1 cellular context compared by ENCODE assay signal in genomic region chr15:90902996-90903732, GRCh38.
TF ChIP-seq lines count a peak whose summit lies in the region.

MAN2A2 (plus strand) TSS chr15:90903302; CDS start chr15:90904208, 906 bp downstream.

TF ChIP-seq in H1, 55 proteins besides CTCF, POLR2A, EP300 and RAD21 (continued from another document):
- no peak for TF ChIP-seq ATF3 (IDR thresholded peaks at IDR 0.05; ENCODE audit: insufficient read depth, low read depth, low read length)
- no peak for TF ChIP-seq KDM1A (IDR thresholded peaks at IDR 0.05; ENCODE audit: borderline replicate concordance, low read length)
- no peak for TF ChIP-seq RXRA (IDR thresholded peaks at IDR 0.05; ENCODE audit: insufficient read depth, low read depth, low read length)
- no peak for TF ChIP-seq KDM5A (IDR thresholded peaks at IDR 0.05; ENCODE audit: low read length)
- TF ChIP-seq E2F6 (IDR thresholded peaks at IDR 0.05) = peak; percentile 37
- no peak for TF ChIP-seq SP2 (IDR thresholded peaks at IDR 0.05; ENCODE audit: low read length)
- TF ChIP-seq SRF (IDR thresholded peaks at IDR 0.05; ENCODE audit: low read depth, low read length) = no peak
- no peak for TF ChIP-seq CEBPB (IDR thresholded peaks at IDR 0.05; ENCODE audit: low read depth, low read length)
- TF ChIP-seq RBBP5 (IDR thresholded peaks at IDR 0.05; ENCODE audit: borderline replicate concordance, low read depth, low read length) = peak; percentile 74
- TF ChIP-seq TCF12 (IDR thresholded peaks at IDR 0.05; ENCODE audit: low read depth, low read length) = no peak
- TF ChIP-seq CHD2 (IDR thresholded peaks at IDR 0.05; ENCODE audit: low read length) = no peak
- peak; percentile 52 for TF ChIP-seq EZH2 (IDR thresholded peaks at IDR 0.05; ENCODE audit: low read depth, low read length, severe bottlenecking)
- TF ChIP-seq HDAC6 (IDR thresholded peaks at IDR 0.05; ENCODE audit: low read depth, low read length) = no peak
- no peak for TF ChIP-seq CBX8 (IDR thresholded peaks at IDR 0.05; ENCODE audit: borderline replicate concordance, low read depth, low read length)
- TF ChIP-seq NANOG (IDR thresholded peaks at IDR 0.05; ENCODE audit: insufficient read depth, low read depth, low read length, poor library complexity, severe bottlenecking) = no peak
- TF ChIP-seq POU5F1 (IDR thresholded peaks at IDR 0.05; ENCODE audit: low read depth, low read length) = no peak
- TF ChIP-seq EGR1 (IDR thresholded peaks at IDR 0.05; ENCODE audit: borderline replicate concordance, low read depth, low read length) = peak; percentile 79; the same call in 1 of the 2 replicates
- no peak for TF ChIP-seq TAF7 (optimal IDR thresholded peaks at IDR 0.05; ENCODE audit: borderline replicate concordance, low read depth, low read length)
- 0 out of 4 replicates have a peak, but pooled peaks of 1 of the 2 experiments have one; percentile 34 for TF ChIP-seq HDAC2 (IDR thresholded peaks at IDR 0.05; ENCODE audit: borderline replicate concordance in 1 of 2, low read depth in 2 of 2, low read length in 2 of 2)
- no peak for TF ChIP-seq CTBP2 (IDR thresholded peaks at IDR 0.05; ENCODE audit: borderline replicate concordance, insufficient read depth, insufficient read length, low read length)
- TF ChIP-seq SAP30 (IDR thresholded peaks at IDR 0.05; ENCODE audit: insufficient read depth, insufficient replicate concordance, low read length) = no peak
- TF ChIP-seq SUZ12 (IDR thresholded peaks at IDR 0.05; ENCODE audit: low read length) = peak; percentile 52; the same call in 1 of the 2 replicates
- no peak for TF ChIP-seq BACH1 (IDR thresholded peaks at IDR 0.05; ENCODE audit: low read length)
- TF ChIP-seq MAX (IDR thresholded peaks at IDR 0.05) = 0 out of 2 replicates have a peak, but pooled peaks have one; percentile 4
- TF ChIP-seq BRCA1 (IDR thresholded peaks at IDR 0.05; ENCODE audit: low read depth, low read length) = no peak
- no peak for TF ChIP-seq SIX5 (IDR thresholded peaks at IDR 0.05; ENCODE audit: low read depth, low read length)
- TF ChIP-seq NRF1 (IDR thresholded peaks at IDR 0.05; ENCODE audit: low read depth, low read length) = no peak
TF ChIP-seq in H1: peak in this region for 12.
